In the genomic region with DNA sequence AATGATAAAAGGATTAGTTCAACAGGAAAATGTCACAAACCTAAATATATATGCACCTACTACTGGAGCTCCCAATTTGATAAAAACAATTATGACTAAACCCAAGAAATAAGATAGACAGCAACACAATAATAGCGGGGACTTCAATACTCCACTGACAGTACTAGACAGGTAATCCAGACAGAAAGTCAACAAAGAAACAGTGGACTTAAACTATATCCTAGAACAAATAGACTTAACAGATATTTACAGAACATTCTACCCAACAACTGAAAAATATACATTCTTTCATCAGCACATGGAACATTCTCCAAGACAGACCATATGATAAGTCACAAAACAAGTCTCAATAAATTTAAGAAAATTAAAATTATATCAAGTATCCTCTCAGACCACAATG, we compare ENCODE assay signal across 29 cellular contexts. TPM values are rescaled to one million over a fixed set of nuclear protein-coding genes. Genes with fewer than 3 reads are reported as not detected.
"Had no signal": no experiment of that assay in that cellular context is flagged by ENCODE, and none has a peak within 500 bp of the region (broad histone marks: within the 10 kb centered on the region; RNA-seq: fewer than 3 reads in every experiment).

No MANE protein-coding gene starts in this region.

- H3K27ac Mint-ChIP-seq: dendritic cell treated with granulocyte-macrophage colony-stimulating factor and Interleukin-4, amounts not matched to agents 40 ng/mL and 50 ng/mL, for 4 days; effector memory CD8-positive, alpha-beta T cell; immature natural killer cell; mesothelial cell of epicardium; naive B cell had no signal

- ATAC-seq: effector memory CD8-positive, alpha-beta T cell; foreskin keratinocyte; gastroesophageal sphincter; heart left ventricle; left colon; left lung; left ventricle myocardium superior; lower lobe of right lung; mucosa of descending colon had no signal

- H3K36me3 Mint-ChIP-seq: immature natural killer cell, mesothelial cell of epicardium had no signal

- H3K4me1 Mint-ChIP-seq: immature natural killer cell, mesothelial cell of epicardium, naive B cell had no signal

- DNase-seq: colonic mucosa; cortex of kidney; effector CD8-positive, alpha-beta T cell; effector memory CD8-positive, alpha-beta T cell; foreskin keratinocyte; heart left ventricle; hypothalamus; immature natural killer cell; islet precursor cell; kidney; kidney glomerular epithelial cell; left colon; left lung; left ventricle myocardium superior; lower lobe of right lung; mesenchymal stem cell; mucosa of descending colon; naive B cell had no signal

- H3K4me3 Mint-ChIP-seq: dendritic cell treated with granulocyte-macrophage colony-stimulating factor and Interleukin-4, amounts not matched to agents 40 ng/mL and 50 ng/mL, for 4 days; effector memory CD8-positive, alpha-beta T cell; immature natural killer cell; mesothelial cell of epicardium; naive B cell had no signal

- H3K27me3 Mint-ChIP-seq: dendritic cell treated with granulocyte-macrophage colony-stimulating factor and Interleukin-4, amounts not matched to agents 40 ng/mL and 50 ng/mL, for 4 days had no signal

- FAIRE-seq: endothelial cell of umbilical vein, frontal cortex, kidney had no signal

RNA-seq across cellular contexts. Expression of gene LGR5, which starts 28.0 kb away (rescaled TPM):
- total RNA-seq: dermis microvascular lymphatic vessel endothelial cell, endothelial cell of umbilical vein, epithelial cell of proximal tubule, fibroblast of lung, fibroblast of villous mesenchyme, foreskin keratinocyte, left ventricle myocardium superior, lung microvascular endothelial cell, myocyte had no signal
